8 cellular contexts compared by ENCODE assay signal in the genomic region with DNA sequence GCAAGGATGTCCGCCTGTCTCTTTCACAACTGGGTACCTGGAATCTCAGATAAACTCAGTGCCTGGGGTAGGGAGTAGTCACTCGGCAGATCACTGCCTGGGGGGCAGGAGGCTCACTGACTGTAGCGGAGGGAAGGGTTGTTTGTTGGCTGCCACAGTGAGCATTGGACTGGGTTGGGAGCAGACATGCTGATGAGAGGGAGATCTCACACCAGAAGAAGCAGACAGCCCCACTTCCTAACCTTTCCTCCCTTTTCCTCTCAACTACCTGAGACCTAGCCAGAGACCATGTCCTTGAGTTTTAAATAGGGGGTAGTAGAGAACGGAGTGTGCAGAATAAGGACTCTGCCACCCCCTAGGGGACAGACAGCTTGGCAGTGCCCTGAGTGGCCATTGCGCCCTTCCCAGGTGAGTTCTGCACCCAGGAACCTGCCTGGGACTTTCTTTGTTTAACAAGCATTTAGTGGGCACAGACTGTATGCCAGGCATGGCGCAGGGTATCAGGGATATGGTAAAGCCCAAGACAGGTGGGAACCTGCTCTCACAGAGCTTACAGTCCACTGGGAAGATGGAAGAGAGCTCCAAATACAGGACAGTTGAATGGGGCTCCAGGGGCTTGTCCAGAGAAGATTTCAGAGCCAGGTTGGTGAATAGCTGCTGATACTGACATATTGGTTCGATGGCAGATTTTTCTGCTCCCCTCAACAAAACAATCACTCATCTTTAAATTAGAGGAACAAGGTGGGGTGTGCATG.
DNase-seq lines count a peak whose midpoint lies in the region; ATAC-seq lines count a peak whose summit lies in the region.

No MANE protein-coding gene starts in this region.

- H3K27me3 ChIP-seq in duodenal mucosa (ENCODE audit: control insufficient read depth in 1 of 2, insufficient read depth in 2 of 2, low read length in 2 of 2) (no peaks in the 10 kb centered on the region), muscle layer of duodenum (ENCODE audit: low read depth, low read length) (no peaks in the 10 kb centered on the region)

- no peak for ATAC-seq in HG03457 (IDR thresholded peaks at IDR 0.05; ENCODE audit: unreplicated experiment)
- ATAC-seq in HG03159 (IDR thresholded peaks at IDR 0.05; ENCODE audit: unreplicated experiment) = no peak

- H3K4me3 ChIP-seq in duodenal mucosa (ENCODE audit: low read depth in 1 of 2, low read length in 2 of 2) (peak overlapping the region in 1 of 2 donors; percentile 37), muscle layer of duodenum (ENCODE audit: low read depth in 1 of 2, low read length in 2 of 2) (peak overlapping the region; percentile 37 to 40)

- H3K36me3 ChIP-seq in duodenal mucosa (ENCODE audit: control insufficient read depth in 1 of 2, insufficient read depth in 2 of 2, low read length in 2 of 2) (no peaks in the 10 kb centered on the region), muscle layer of duodenum (ENCODE audit: control insufficient read depth in 1 of 2, insufficient read depth in 2 of 2, low read length in 2 of 2) (no peaks in the 10 kb centered on the region)

- peak overlapping the region; percentile 35 to 36 for H3K9ac ChIP-seq in duodenal mucosa (ENCODE audit: low read depth in 1 of 2, low read length in 2 of 2)

- peak; percentile 13 for DNase-seq in SKM-1 treated with dmso at 0.1 percent for 144 hours (lab: John Stamatoyannopoulos, UW; ENCODE audit: unreplicated experiment)
- no peak for DNase-seq in SKM-1 (lab: John Stamatoyannopoulos, UW; ENCODE audit: unreplicated experiment)
- peak; percentile 5 for DNase-seq in NCI-H82 treated with DMSO at 0.1 percent for 48 hours (lab: John Stamatoyannopoulos, UW; ENCODE audit: unreplicated experiment)
- DNase-seq in SW 1271 (lab: John Stamatoyannopoulos, UW) = no peak

- peaks cover 39 to 42% of the 10 kb centered on the region in 2 donors for H3K4me1 ChIP-seq in duodenal mucosa (ENCODE audit: control insufficient read depth in 1 of 2, insufficient read depth in 2 of 2, low read length in 2 of 2)
- H3K4me1 ChIP-seq in muscle layer of duodenum (ENCODE audit: control insufficient read depth in 1 of 2, insufficient read depth in 2 of 2, low read length in 2 of 2) = peaks cover 14 to 29% of the 10 kb centered on the region in 2 donors

- H3K27ac ChIP-seq in duodenal mucosa (ENCODE audit: low read depth, low read length) (peak overlapping the region; percentile 51), muscle layer of duodenum (ENCODE audit: low read length) (peak overlapping the region; percentile 94)

- H3K9me3 ChIP-seq in duodenal mucosa (ENCODE audit: control insufficient read depth in 1 of 2, low read length in 2 of 2) (no peaks in the 10 kb centered on the region), muscle layer of duodenum (ENCODE audit: control insufficient read depth in 1 of 2, low read length in 2 of 2) (no peaks in the 10 kb centered on the region)

Comparison
In these comparisons a context has a peak if more than half of its experiments do, and no peak if none do; other contexts are left out.
1. DNase-seq: peak in SKM-1 treated with dmso at 0.1 percent for 144 hours (single experiment) and NCI-H82 treated with DMSO at 0.1 percent for 48 hours (single experiment); none in SKM-1 (single experiment) and SW 1271 (0 of 2).